ENCODE assay signal across 32 cellular contexts in genomic region chr18:74175658-74176057, GRCh38. TPM values are rescaled to one million over a fixed set of nuclear protein-coding genes. Genes with fewer than 3 reads are reported as not detected.
"Had no signal": no experiment of that assay in that cellular context is flagged by ENCODE, and none has a peak within 500 bp of the region (broad histone marks: within the 10 kb centered on the region; RNA-seq: fewer than 3 reads in every experiment).

No MANE protein-coding gene starts in this region.

- H3K27ac ChIP-seq: ascending aorta, cardiac muscle cell, colonic mucosa, dorsolateral prefrontal cortex, gastrocnemius medialis, hepatocyte, ovary, right lobe of liver, skin epidermis, thoracic aorta had no signal

- DNase-seq: activated CD4-positive, alpha-beta memory T cell treated with anti-CD3 and anti-CD28 coated beads, Interleukin-2, amount 10 ng/mL, durations not matched to agents 7 days and 5 days; activated CD4-positive, alpha-beta T cell treated with anti-CD3 and anti-CD28 coated beads, Interleukin-2, amount 10 ng/mL, durations not matched to agents 7 days and 5 days; activated CD4-positive, CD25-positive, alpha-beta regulatory T cell treated with anti-CD3 and anti-CD28 coated beads, Interleukin-2, amount 50 U/mL, for 72 hours; activated CD8-positive, alpha-beta memory T cell treated with anti-CD3 and anti-CD28 coated beads, Interleukin-2, amount 50 U/mL, for 48 hours; activated gamma-delta T cell; activated naive CD4-positive, alpha-beta T cell treated with anti-CD3 and anti-CD28 coated beads, Interleukin-2, amount 10 ng/mL, durations not matched to agents 7 days and 5 days; activated naive CD8-positive, alpha-beta T cell treated with anti-CD3 and anti-CD28 coated beads, Interleukin-2, amount 10 ng/mL, durations not matched to agents 7 days and 5 days; activated T-cell treated with anti-CD3 and anti-CD28 coated beads, Interleukin-2, amount 50 U/mL, for 24 hours; cerebellar nuclear complex; colonic mucosa; dorsolateral prefrontal cortex; effector memory CD4-positive, alpha-beta T cell; gastrocnemius medialis; islet precursor cell; left ventricle myocardium superior; mammary epithelial cell; naive thymus-derived CD4-positive, alpha-beta T cell; ovary; right lobe of liver; stimulated activated CD4-positive, alpha-beta T cell treated with anti-CD3 and anti-CD28 coated beads, Interleukin-12 subunit alpha, Interleukin-12 subunit beta, amount 100 ng/mL, for 4 hours; stimulated activated CD4-positive, alpha-beta T cell treated with anti-CD3 and anti-CD28 coated beads, Interleukin-4, amount 100 ng/mL, for 24 hours; trophoblast cell had no signal

- H3K36me3 ChIP-seq: ascending aorta, cardiac muscle cell, colonic mucosa, gastrocnemius medialis, ovary, right lobe of liver, thoracic aorta had no signal

- H3K9me3 ChIP-seq: ascending aorta, colonic mucosa, gastrocnemius medialis, right lobe of liver, thoracic aorta had no signal

- H3K4me1 Mint-ChIP-seq: activated naive CD4-positive, alpha-beta T cell treated with anti-CD3 and anti-CD28 coated beads, Interleukin-2, amount 10 ng/mL, durations not matched to agents 7 days and 5 days; brain had no signal

- H3K27me3 ChIP-seq: ascending aorta, cardiac muscle cell, colonic mucosa, ovary, right lobe of liver had no signal

- H3K36me3 Mint-ChIP-seq: activated naive CD4-positive, alpha-beta T cell treated with anti-CD3 and anti-CD28 coated beads, Interleukin-2, amount 10 ng/mL, durations not matched to agents 7 days and 5 days; activated naive CD8-positive, alpha-beta T cell treated with anti-CD3 and anti-CD28 coated beads, Interleukin-2, amount 10 ng/mL, durations not matched to agents 7 days and 5 days; brain; mesothelial cell of epicardium; naive thymus-derived CD4-positive, alpha-beta T cell; stimulated activated effector memory CD8-positive, alpha-beta T cell treated with anti-CD3 and anti-CD28 coated beads, Interleukin-12 subunit alpha, Interleukin-12 subunit beta, amount 100 ng/mL, for 72 hours had no signal

- ATAC-seq: gastrocnemius medialis; left ventricle myocardium superior; naive thymus-derived CD4-positive, alpha-beta T cell; right lobe of liver; stimulated activated effector memory CD8-positive, alpha-beta T cell treated with anti-CD3 and anti-CD28 coated beads, Interleukin-12 subunit alpha, Interleukin-12 subunit beta, amount 100 ng/mL, for 72 hours had no signal

- H3K79me2 ChIP-seq: hepatocyte had no signal

- H3K4me3 Mint-ChIP-seq: activated CD4-positive, alpha-beta memory T cell treated with anti-CD3 and anti-CD28 coated beads, Interleukin-2, amount 10 ng/mL, durations not matched to agents 7 days and 5 days; activated CD4-positive, alpha-beta T cell treated with anti-CD3 and anti-CD28 coated beads, Interleukin-2, amount 10 ng/mL, durations not matched to agents 7 days and 5 days; activated naive CD4-positive, alpha-beta T cell treated with anti-CD3 and anti-CD28 coated beads, Interleukin-2, amount 10 ng/mL, durations not matched to agents 7 days and 5 days; activated naive CD8-positive, alpha-beta T cell treated with anti-CD3 and anti-CD28 coated beads, Interleukin-2, amount 10 ng/mL, durations not matched to agents 7 days and 5 days; activated T-cell treated with anti-CD3 and anti-CD28 coated beads, Interleukin-2, amount 50 U/mL, for 24 hours; brain; mesothelial cell of epicardium; naive thymus-derived CD4-positive, alpha-beta T cell; stimulated activated effector memory CD8-positive, alpha-beta T cell treated with anti-CD3 and anti-CD28 coated beads, Interleukin-12 subunit alpha, Interleukin-12 subunit beta, amount 100 ng/mL, for 72 hours; stimulated activated naive CD8-positive, alpha-beta T cell treated with anti-CD3 and anti-CD28 coated beads, Interleukin-15, Interleukin-2, amounts not matched to agents 100 ng/mL and 50 ng/mL, for 24 hours had no signal

- H3K4me3 ChIP-seq: ascending aorta, cardiac muscle cell, colonic mucosa, dorsolateral prefrontal cortex, gastrocnemius medialis, hepatocyte, ovary, right lobe of liver, skin epidermis, thoracic aorta had no signal

- H3K9me3 Mint-ChIP-seq: activated CD4-positive, alpha-beta memory T cell treated with anti-CD3 and anti-CD28 coated beads, Interleukin-2, amount 10 ng/mL, durations not matched to agents 7 days and 5 days; activated CD4-positive, alpha-beta T cell treated with anti-CD3 and anti-CD28 coated beads, Interleukin-2, amount 10 ng/mL, durations not matched to agents 7 days and 5 days; activated naive CD4-positive, alpha-beta T cell treated with anti-CD3 and anti-CD28 coated beads, Interleukin-2, amount 10 ng/mL, durations not matched to agents 7 days and 5 days; activated naive CD8-positive, alpha-beta T cell treated with anti-CD3 and anti-CD28 coated beads, Interleukin-2, amount 10 ng/mL, durations not matched to agents 7 days and 5 days; activated T-cell treated with anti-CD3 and anti-CD28 coated beads, Interleukin-2, amount 50 U/mL, for 24 hours; naive thymus-derived CD4-positive, alpha-beta T cell; stimulated activated effector memory CD8-positive, alpha-beta T cell treated with anti-CD3 and anti-CD28 coated beads, Interleukin-12 subunit alpha, Interleukin-12 subunit beta, amount 100 ng/mL, for 72 hours; stimulated activated naive CD8-positive, alpha-beta T cell treated with anti-CD3 and anti-CD28 coated beads, Interleukin-15, Interleukin-2, amounts not matched to agents 100 ng/mL and 50 ng/mL, for 24 hours had no signal

- H3K4me1 ChIP-seq: ascending aorta, colonic mucosa, gastrocnemius medialis, right lobe of liver had no signal

- H2AFZ ChIP-seq: hepatocyte had no signal

- H3K4me2 ChIP-seq: hepatocyte had no signal

- H3K27ac Mint-ChIP-seq: activated CD4-positive, alpha-beta memory T cell treated with anti-CD3 and anti-CD28 coated beads, Interleukin-2, amount 10 ng/mL, durations not matched to agents 7 days and 5 days; activated CD4-positive, alpha-beta T cell treated with anti-CD3 and anti-CD28 coated beads, Interleukin-2, amount 10 ng/mL, durations not matched to agents 7 days and 5 days; activated naive CD4-positive, alpha-beta T cell treated with anti-CD3 and anti-CD28 coated beads, Interleukin-2, amount 10 ng/mL, durations not matched to agents 7 days and 5 days; activated naive CD8-positive, alpha-beta T cell treated with anti-CD3 and anti-CD28 coated beads, Interleukin-2, amount 10 ng/mL, durations not matched to agents 7 days and 5 days; activated T-cell treated with anti-CD3 and anti-CD28 coated beads, Interleukin-2, amount 50 U/mL, for 24 hours; brain; mesothelial cell of epicardium; naive thymus-derived CD4-positive, alpha-beta T cell; progenitor cell of endocrine pancreas; stimulated activated effector memory CD8-positive, alpha-beta T cell treated with anti-CD3 and anti-CD28 coated beads, Interleukin-12 subunit alpha, Interleukin-12 subunit beta, amount 100 ng/mL, for 72 hours; stimulated activated naive CD8-positive, alpha-beta T cell treated with anti-CD3 and anti-CD28 coated beads, Interleukin-15, Interleukin-2, amounts not matched to agents 100 ng/mL and 50 ng/mL, for 24 hours had no signal

RNA-seq across cellular contexts. Expression of gene FBXO15, which starts 28.0 kb away (rescaled TPM):
- total RNA-seq: ascending aorta, colonic mucosa, gastrocnemius medialis, left ventricle myocardium superior had no signal
